13 cellular contexts compared by ENCODE assay signal in genomic region chr13:60155978-60156377, GRCh38. TPM values are rescaled to one million over a fixed set of nuclear protein-coding genes. Genes with fewer than 3 reads are reported as not detected.
DNase-seq lines count a peak whose midpoint lies in the region; ATAC-seq and TF ChIP-seq lines count a peak whose summit lies in the region.
"Had no signal": no experiment of that assay in that cellular context is flagged by ENCODE, and none has a peak within 500 bp of the region (broad histone marks: within the 10 kb centered on the region; RNA-seq: fewer than 3 reads in every experiment).

No MANE protein-coding gene starts in this region.

- TF ChIP-seq CTCF in astrocyte of the cerebellum (IDR thresholded peaks at IDR 0.05; ENCODE audit: low read depth, low read length, missing control alignments) = peak; percentile 28

- DNase-seq in astrocyte of the cerebellum (ENCODE audit: low read depth) = no peak
- peak; percentile 28 for DNase-seq in renal cortical epithelial cell (ENCODE audit: low read depth)
- no peak for DNase-seq in activated effector memory CD4-positive, alpha-beta T cell treated with anti-CD3 and anti-CD28 coated beads, Interleukin-2, amount 50 U/mL, for 16 hours
- DNase-seq in activated CD4-positive, alpha-beta T cell treated with anti-CD3 and anti-CD28 coated beads for 4 hours = no peak
- DNase-seq in C1 segment of cervical spinal cord (lab: John Stamatoyannopoulos, UW) = no peak
- DNase-seq: activated T-cell treated with anti-CD3 and anti-CD28 coated beads, Interleukin-2, amount 50 U/mL, for 4 hours; dermis blood vessel endothelial cell; foreskin melanocyte; ovary; T-cell; thyroid gland had no signal

- H3K4me3 ChIP-seq in astrocyte of the cerebellum (ENCODE audit: low read depth, low read length) = no peak overlapping the region
- H3K4me3 ChIP-seq: ovary, thyroid gland had no signal

- in situ Hi-C loops in astrocyte of the cerebellum (cut with HindIII; ENCODE audit: low sequenced_read_pairs) = loop anchor here (5.0 kb wide), 1 partner anchor 69 kb away; no protein-coding TSS in a partner anchor

- ATAC-seq in GM18868 (IDR thresholded peaks at IDR 0.05; ENCODE audit: unreplicated experiment) = peak; percentile 67
- ATAC-seq in HG03175 (IDR thresholded peaks at IDR 0.05; ENCODE audit: unreplicated experiment) = peak; percentile 41
- ATAC-seq: T-cell had no signal

RNA-seq across cellular contexts. Expression of gene DIAPH3, which starts 7.8 kb away (rescaled TPM):
- 19.1 and 20.8 TPM in 2 replicates for total RNA-seq in renal cortical epithelial cell
